8 cellular contexts compared by ENCODE assay signal in the genomic region with DNA sequence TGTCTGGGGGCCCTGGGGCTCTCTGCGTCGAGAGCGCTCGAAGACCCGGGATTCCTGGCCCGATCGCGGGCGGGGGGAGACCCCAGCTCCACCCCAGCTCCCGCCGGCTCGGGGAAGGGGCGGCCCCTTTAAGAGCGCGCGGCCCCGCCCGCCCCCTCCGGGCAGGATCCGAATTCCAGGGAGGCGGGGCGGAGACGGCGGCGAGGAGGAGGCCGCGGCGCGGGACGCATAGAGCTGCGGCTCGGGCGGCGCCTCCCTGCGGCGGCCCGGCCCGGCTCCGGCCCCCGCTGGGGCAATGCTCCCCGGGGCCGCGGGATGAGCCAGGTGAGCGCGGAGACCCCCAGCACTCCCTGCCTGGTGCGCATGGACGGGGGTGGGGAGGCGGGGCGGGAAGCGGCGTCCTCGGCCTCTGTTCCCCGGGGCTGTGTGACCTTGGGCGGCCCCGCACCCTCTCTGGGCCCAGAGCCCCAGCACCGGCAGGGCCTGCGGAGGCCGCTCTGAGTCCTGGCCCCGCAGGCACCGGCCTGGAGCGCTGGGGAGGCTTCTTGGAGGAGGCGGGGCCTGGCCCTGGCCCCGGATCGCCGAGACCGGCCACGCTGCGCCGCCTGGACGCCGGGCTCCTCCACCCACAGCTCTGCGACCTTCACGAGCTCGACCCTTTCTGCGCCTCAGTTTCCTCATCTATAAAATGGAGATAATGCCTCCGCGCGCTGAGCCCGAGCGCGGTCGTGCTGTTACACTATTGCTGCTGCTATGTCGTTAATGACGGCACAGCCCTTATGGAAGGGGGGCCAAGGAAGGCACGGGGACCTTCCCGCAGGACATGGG. TPM values are rescaled to one million over a fixed set of nuclear protein-coding genes. Genes with fewer than 3 reads are reported as not detected.
DNase-seq lines count a peak whose midpoint lies in the region; ATAC-seq and TF ChIP-seq lines count a peak whose summit lies in the region.

No MANE protein-coding gene starts in this region.

- no peaks in the 10 kb centered on the region for H3K9me3 ChIP-seq in esophagus (ENCODE audit: control insufficient read depth in 2 of 2, insufficient read depth in 1 of 2, low read depth in 1 of 2, low read length in 1 of 2)
- H3K9me3 ChIP-seq in thymus (ENCODE audit: control insufficient read depth) = no peaks in the 10 kb centered on the region

- TF ChIP-seq CTCF in activated B cell treated with CpG ODN at 0.5 μM for 24 hours (IDR thresholded peaks at IDR 0.05) = no peak
- TF ChIP-seq CTCF in mesothelial cell of epicardium (IDR thresholded peaks at IDR 0.05; ENCODE audit: unreplicated experiment) = no peak

- peak overlapping the region; percentile 75 to 86 for H3K27ac ChIP-seq in esophagus (ENCODE audit: low read depth in 2 of 2, low read length in 1 of 2)
- H3K27ac ChIP-seq in thymus (ENCODE audit: low read depth) = no peak overlapping the region

- H3K27ac Mint-ChIP-seq in activated B cell treated with CpG ODN at 0.5 μM for 24 hours = no peak overlapping the region
- peak overlapping the region; percentile 86 for H3K27ac Mint-ChIP-seq in mesothelial cell of epicardium

- H3K4me3 ChIP-seq in esophagus (ENCODE audit: low read depth in 1 of 2, low read length in 2 of 2) (peak overlapping the region; percentile 74 to 78), thymus (ENCODE audit: low read length) (peak overlapping the region; percentile 50)

- H3K27me3 Mint-ChIP-seq in activated B cell treated with CpG ODN at 0.5 μM for 24 hours (peaks cover 19% of the 10 kb centered on the region), mesothelial cell of epicardium (ENCODE audit: low read depth) (no peaks in the 10 kb centered on the region)

- CTCF ChIA-PET in activated B cell treated with CpG ODN at 0.5 μM for 24 hours (lab: Charles Lee) = no interaction called here

- H3K4me1 Mint-ChIP-seq in activated B cell treated with CpG ODN at 0.5 μM for 24 hours (peaks cover 25% of the 10 kb centered on the region), mesothelial cell of epicardium (peaks cover 9% of the 10 kb centered on the region)

- intact Hi-C loops in activated B cell treated with CpG ODN at 0.5 μM for 24 hours (cut with micrococcal nuclease) = loop anchor here (1.0 kb wide), 1 partner anchor 217 kb away; no protein-coding TSS in a partner anchor

- H3K4me1 ChIP-seq in esophagus (ENCODE audit: control insufficient read depth in 2 of 2, insufficient read depth in 2 of 2, low read length in 1 of 2) (peaks cover 20 to 34% of the 10 kb centered on the region in 2 donors), thymus (ENCODE audit: control insufficient read depth, insufficient read depth, low read length) (no peaks in the 10 kb centered on the region)

- POLR2A ChIA-PET in activated B cell treated with CpG ODN at 0.5 μM for 24 hours (lab: Charles Lee) = no interaction called here

- no peaks in the 10 kb centered on the region for H3K9me3 Mint-ChIP-seq in activated B cell treated with CpG ODN at 0.5 μM for 24 hours
- no peaks in the 10 kb centered on the region for H3K9me3 Mint-ChIP-seq in mesothelial cell of epicardium

- 4 to 8% methylated on average over 83 to 86 of the region's 86 CpGs for WGBS in esophagus, 2 donors
- 19% methylated on average over 86 of the region's 86 CpGs for WGBS in thymus

- H3K36me3 ChIP-seq in esophagus (ENCODE audit: control insufficient read depth in 2 of 2, insufficient read depth in 2 of 2, low read length in 1 of 2) = no peaks in the 10 kb centered on the region
- no peaks in the 10 kb centered on the region for H3K36me3 ChIP-seq in thymus (ENCODE audit: control insufficient read depth, insufficient read depth)

- no peaks in the 10 kb centered on the region for H3K36me3 Mint-ChIP-seq in activated B cell treated with CpG ODN at 0.5 μM for 24 hours (ENCODE audit: low read depth)
- H3K36me3 Mint-ChIP-seq in mesothelial cell of epicardium = no peaks in the 10 kb centered on the region

- DNase-seq in activated CD4-positive, alpha-beta T cell treated with anti-CD3 and anti-CD28 coated beads for 48 hours = peak; percentile 56
- no peak for DNase-seq in activated CD4-positive, alpha-beta T cell treated with anti-CD3 and anti-CD28 coated beads for 4 hours
- peak; percentile 39 for DNase-seq in NCI-H1694 (lab: John Stamatoyannopoulos, UW)
- DNase-seq in activated B cell treated with CpG ODN at 0.5 μM for 24 hours = no peak
- peak; percentile 84 to 89 for DNase-seq in mesothelial cell of epicardium (ENCODE audit: low spot score in 2 of 2, unreplicated experiment in 2 of 2)

- ATAC-seq in activated B cell treated with CpG ODN at 0.5 μM for 24 hours (ENCODE audit: low read depth) = peak; percentile 23
- no peak for ATAC-seq in GM18498 (IDR thresholded peaks at IDR 0.05; ENCODE audit: unreplicated experiment)

- H3K27me3 ChIP-seq in esophagus (ENCODE audit: control insufficient read depth in 1 of 2, insufficient read depth in 2 of 2, low read length in 2 of 2) = no peaks in the 10 kb centered on the region
- peaks cover 36% of the 10 kb centered on the region for H3K27me3 ChIP-seq in thymus (ENCODE audit: control insufficient read depth, insufficient read depth)

- peak overlapping the region; percentile 75 for H3K4me3 Mint-ChIP-seq in activated B cell treated with CpG ODN at 0.5 μM for 24 hours
- H3K4me3 Mint-ChIP-seq in mesothelial cell of epicardium = peak overlapping the region; percentile 81

RNA-seq across cellular contexts. Expression of a gene that starts 0.6 kb away (rescaled TPM):
- not detected in 2 replicates for total RNA-seq in activated B cell treated with CpG ODN at 0.5 μM for 24 hours
- 10 to 100 TPM; 24.3 to 25.2 TPM for polyA plus RNA-seq in esophagus
- total RNA-seq in mesothelial cell of epicardium = 13.4 to 14.6 TPM (median 13.6 TPM) in 3 replicates
- 6.0 TPM for polyA plus RNA-seq in thymus

RNA-seq across cellular contexts. Expression of a gene that starts 8.5 kb away (rescaled TPM):
- total RNA-seq in activated B cell treated with CpG ODN at 0.5 μM for 24 hours (0.98 and 1.0 TPM in 2 replicates), mesothelial cell of epicardium (2.5 to 3.8 TPM (median 3.1 TPM) in 3 replicates)
- polyA plus RNA-seq in esophagus (1 to 10 TPM in 1 of 2 donors, under 1 TPM in 1; 0.48 to 1.0 TPM), thymus (7.8 TPM)

RNA-seq across cellular contexts. Expression of a gene that starts 39.0 kb away (rescaled TPM):
- total RNA-seq in activated B cell treated with CpG ODN at 0.5 μM for 24 hours (347 and 382 TPM in 2 replicates), mesothelial cell of epicardium (364 to 381 TPM (median 379 TPM) in 3 replicates)
- polyA plus RNA-seq in esophagus (100 to 1,000 TPM; 103 to 138 TPM), thymus (175 TPM)

RNA-seq across cellular contexts. Expression of a gene that starts 39.3 kb away (rescaled TPM):
- total RNA-seq in activated B cell treated with CpG ODN at 0.5 μM for 24 hours (17.7 and 17.9 TPM in 2 replicates), mesothelial cell of epicardium (55.9 to 59.6 TPM (median 58.0 TPM) in 3 replicates)
- polyA plus RNA-seq in esophagus (10 to 100 TPM; 15.1 to 20.9 TPM), thymus (31.1 TPM)

Comparison
In these comparisons a context has a peak if more than half of its experiments do, and no peak if none do; other contexts are left out.
1. DNase-seq: peak in activated CD4-positive, alpha-beta T cell treated with anti-CD3 and anti-CD28 coated beads for 48 hours (single experiment), NCI-H1694 (single experiment) and mesothelial cell of epicardium (2 of 2); none in activated CD4-positive, alpha-beta T cell treated with anti-CD3 and anti-CD28 coated beads for 4 hours (0 of 2) and activated B cell treated with CpG ODN at 0.5 μM for 24 hours (single experiment).
2. RNA of a gene that starts 0.6 kb away (total RNA-seq): 13.4 to 14.6 TPM in mesothelial cell of epicardium; not detected in activated B cell treated with CpG ODN at 0.5 μM for 24 hours; every median in the first group is over 10 times any median in the second.